8 cellular contexts compared by ENCODE assay signal in genomic region chr6:146857180-146857959, GRCh38.
DNase-seq lines count a peak whose midpoint lies in the region; ATAC-seq, FAIRE-seq and TF ChIP-seq lines count a peak whose summit lies in the region.

No MANE protein-coding gene starts in this region.

- ATAC-seq in GM21515 (IDR thresholded peaks at IDR 0.05; ENCODE audit: unreplicated experiment) (peak; percentile 97), mucosa of descending colon (peak; percentile 100)

- TF ChIP-seq CTCF in D721Med (IDR thresholded peaks at IDR 0.05; ENCODE audit: insufficient read depth, missing control alignments): peak; percentile 96
- TF ChIP-seq CTCF in epithelial cell of proximal tubule (conservative IDR thresholded peaks at IDR 0.05; ENCODE audit: low read depth, low read length): peak; percentile 92
- TF ChIP-seq CTCF in mucosa of descending colon (IDR thresholded peaks at IDR 0.05): peak; percentile 96

- no peaks in the 10 kb centered on the region for H3K9me3 ChIP-seq in mucosa of descending colon

- H3K4me1 ChIP-seq in mucosa of descending colon (ENCODE audit: low read depth): no peaks in the 10 kb centered on the region

- peak; percentile 41 for DNase-seq in D721Med (ENCODE audit: insufficient read length, low spot score)
- peak in 67 of 76 experiments; percentile 16 to 82 (median 60) for DNase-seq in HUDEP-2 (lab: John Stamatoyannopoulos, UW; ENCODE audit: unreplicated experiment in 76 of 76)
- DNase-seq in NOMO-1 treated with dmso at 0.1 percent for 144 hours (lab: John Stamatoyannopoulos, UW; ENCODE audit: unreplicated experiment): peak; percentile 51
- DNase-seq in activated CD8-positive, alpha-beta memory T cell treated with anti-CD3 and anti-CD28 coated beads, Interleukin-2, amount 50 U/mL, for 48 hours: peak; percentile 92
- no peak for DNase-seq in epithelial cell of proximal tubule (ENCODE audit: low read depth)
- DNase-seq in mucosa of descending colon: peak; percentile 82 to 87 (median 85)
- DNase-seq in stimulated activated CD8-positive, alpha-beta memory T cell treated with anti-CD3 and anti-CD28 coated beads, Interleukin-4, amount 100 ng/mL, for 1 hour (ENCODE audit: low read depth in 2 of 2, low spot score in 1 of 2): peak; percentile 45 to 52

- H3K4me3 ChIP-seq in epithelial cell of proximal tubule (ENCODE audit: low read depth, low read length): peak overlapping the region; percentile 49
- H3K4me3 ChIP-seq in mucosa of descending colon: no peak overlapping the region

- no peak for FAIRE-seq in D721Med (lab: Jason Lieb, UNC)

- intact Hi-C loops in mucosa of descending colon (cut with DNase I, micrococcal nuclease): loop anchor here (10.0 kb wide), 1 partner anchor 427 kb away; no protein-coding TSS in a partner anchor

- no peaks in the 10 kb centered on the region for H3K36me3 ChIP-seq in mucosa of descending colon (ENCODE audit: low read depth)
